Comparison of ENCODE assay signal across 33 cellular contexts in the genomic region with DNA sequence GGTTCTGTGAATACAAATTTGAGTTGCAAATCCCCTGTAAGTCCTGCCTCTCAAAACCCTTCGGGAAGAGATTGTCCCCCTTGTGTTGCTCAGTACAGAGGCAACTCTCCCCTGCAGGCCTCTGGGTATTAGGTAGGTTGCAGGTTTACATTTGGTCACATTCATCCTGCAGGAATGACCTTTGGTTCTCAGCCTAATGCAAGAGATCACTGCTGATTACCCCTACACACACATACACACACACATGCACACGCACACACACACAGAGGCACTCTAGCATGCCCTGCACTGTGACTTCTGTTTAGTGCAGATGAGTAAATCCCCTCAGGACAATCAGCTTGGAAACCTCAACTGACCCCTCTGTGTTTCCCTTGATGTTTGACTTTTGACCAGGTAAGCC.
"Had no signal": no experiment of that assay in that cellular context is flagged by ENCODE, and none has a peak within 500 bp of the region (broad histone marks: within the 10 kb centered on the region; RNA-seq: fewer than 3 reads in every experiment).

No MANE protein-coding gene starts in this region.

- DNase-seq: activated effector memory CD4-positive, alpha-beta T cell treated with anti-CD3 and anti-CD28 coated beads, Interleukin-2, amount 50 U/mL, for 16 hours; activated effector memory CD4-positive, alpha-beta T cell treated with Interleukin-2 at 50 U/mL for 16 hours; activated gamma-delta T cell; activated gamma-delta T cell treated with Interleukin-2 at 50 U/mL for 16 hours; activated naive CD4-positive, alpha-beta T cell; activated naive CD4-positive, alpha-beta T cell treated with anti-CD3 and anti-CD28 coated beads for 36 hours; activated naive CD4-positive, alpha-beta T cell treated with anti-CD3 and anti-CD28 coated beads, Interleukin-2, amount 10 ng/mL, durations not matched to agents 7 days and 5 days; activated naive CD4-positive, alpha-beta T cell treated with anti-CD3 and anti-CD28 coated beads, Interleukin-2, amount 50 U/mL, for 16 hours; activated naive CD4-positive, alpha-beta T cell treated with Interleukin-2 at 50 U/mL for 16 hours; activated naive CD8-positive, alpha-beta T cell treated with anti-CD3 and anti-CD28 coated beads for 36 hours; activated naive CD8-positive, alpha-beta T cell treated with anti-CD3 and anti-CD28 coated beads, Interleukin-2, amount 10 ng/mL, durations not matched to agents 7 days and 5 days; activated naive CD8-positive, alpha-beta T cell treated with anti-CD3 and anti-CD28 coated beads, Interleukin-2, amount 50 U/mL, for 24 hours; activated T-cell treated with anti-CD3 and anti-CD28 coated beads, Interleukin-2, amount 50 U/mL, for 24 hours; activated T-cell treated with anti-CD3 and anti-CD28 coated beads, Interleukin-2, amount 50 U/mL, for 4 hours; activated T-cell treated with anti-CD3 and anti-CD28 coated beads, Interleukin-2, amount 50 U/mL, for 48 hours; activated T-cell treated with anti-CD3 and anti-CD28 coated beads, Interleukin-2, amount 50 U/mL, for 72 hours; adrenal gland; amniotic stem cell; amygdala; anterior cingulate cortex; aorta; body of pancreas; brain microvascular endothelial cell; caudate nucleus; central memory CD4-positive, alpha-beta T cell; cerebellar nuclear complex had no signal

- H3K4me1 ChIP-seq: adrenal gland, ascending aorta, breast epithelium had no signal

- H3K4me3 ChIP-seq: adrenal gland, ascending aorta, body of pancreas, breast epithelium, cardiac muscle cell had no signal

- H3K36me3 ChIP-seq: adrenal gland, ascending aorta, brain microvascular endothelial cell, breast epithelium, cardiac muscle cell had no signal

- H3K27me3 ChIP-seq: adrenal gland, ascending aorta, body of pancreas, brain microvascular endothelial cell, breast epithelium, cardiac muscle cell had no signal

- H3K27ac ChIP-seq: adrenal gland, ascending aorta, body of pancreas, brain microvascular endothelial cell, breast epithelium, cardiac muscle cell had no signal

- FAIRE-seq: astrocyte, bronchial epithelial cell had no signal

- ATAC-seq: activated naive CD4-positive, alpha-beta T cell treated with anti-CD3 and anti-CD28 coated beads, Interleukin-2, amount 50 U/mL, for 72 hours; activated naive CD8-positive, alpha-beta T cell treated with anti-CD3 and anti-CD28 coated beads, Interleukin-2, amount 50 U/mL, for 24 hours; activated T-cell treated with anti-CD3 and anti-CD28 coated beads, Interleukin-2, amount 50 U/mL, for 4 hours; activated T-cell treated with anti-CD3 and anti-CD28 coated beads, Interleukin-2, amount 50 U/mL, for 72 hours; activated T-helper 17 cell treated with anti-CD3 and anti-CD28 coated beads, Interleukin-2, amount 50 U/mL, for 72 hours; body of pancreas had no signal

- H3K9me3 ChIP-seq: body of pancreas had no signal
